ENCODE assay signal across 1 cellular context in genomic region chr6:29633532-29633901, GRCh38.
TF ChIP-seq lines count a peak whose summit lies in the region.

No MANE protein-coding gene starts in this region.

TF ChIP-seq in GM23338, 12 proteins besides CTCF, POLR2A, EP300 and RAD21 (continued from another document):
- TF ChIP-seq ETS1 (IDR thresholded peaks at IDR 0.05) = no peak
- TF ChIP-seq, protein P1, sequence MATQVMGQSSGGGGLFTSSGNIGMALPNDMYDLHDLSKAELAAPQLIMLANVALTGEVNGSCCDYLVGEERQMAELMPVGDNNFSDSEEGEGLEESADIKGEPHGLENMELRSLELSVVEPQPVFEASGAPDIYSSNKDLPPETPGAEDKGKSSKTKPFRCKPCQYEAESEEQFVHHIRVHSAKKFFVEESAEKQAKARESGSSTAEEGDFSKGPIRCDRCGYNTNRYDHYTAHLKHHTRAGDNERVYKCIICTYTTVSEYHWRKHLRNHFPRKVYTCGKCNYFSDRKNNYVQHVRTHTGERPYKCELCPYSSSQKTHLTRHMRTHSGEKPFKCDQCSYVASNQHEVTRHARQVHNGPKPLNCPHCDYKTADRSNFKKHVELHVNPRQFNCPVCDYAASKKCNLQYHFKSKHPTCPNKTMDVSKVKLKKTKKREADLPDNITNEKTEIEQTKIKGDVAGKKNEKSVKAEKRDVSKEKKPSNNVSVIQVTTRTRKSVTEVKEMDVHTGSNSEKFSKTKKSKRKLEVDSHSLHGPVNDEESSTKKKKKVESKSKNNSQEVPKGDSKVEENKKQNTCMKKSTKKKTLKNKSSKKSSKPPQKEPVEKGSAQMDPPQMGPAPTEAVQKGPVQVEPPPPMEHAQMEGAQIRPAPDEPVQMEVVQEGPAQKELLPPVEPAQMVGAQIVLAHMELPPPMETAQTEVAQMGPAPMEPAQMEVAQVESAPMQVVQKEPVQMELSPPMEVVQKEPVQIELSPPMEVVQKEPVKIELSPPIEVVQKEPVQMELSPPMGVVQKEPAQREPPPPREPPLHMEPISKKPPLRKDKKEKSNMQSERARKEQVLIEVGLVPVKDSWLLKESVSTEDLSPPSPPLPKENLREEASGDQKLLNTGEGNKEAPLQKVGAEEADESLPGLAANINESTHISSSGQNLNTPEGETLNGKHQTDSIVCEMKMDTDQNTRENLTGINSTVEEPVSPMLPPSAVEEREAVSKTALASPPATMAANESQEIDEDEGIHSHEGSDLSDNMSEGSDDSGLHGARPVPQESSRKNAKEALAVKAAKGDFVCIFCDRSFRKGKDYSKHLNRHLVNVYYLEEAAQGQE (IDR thresholded peaks at IDR 0.05; ENCODE audit: unreplicated experiment) = no peak
